In genomic region chr5:116076496-116076895, GRCh38 we compare ENCODE assay signal across 11 cellular contexts. TPM values are rescaled to one million over a fixed set of nuclear protein-coding genes. Genes with fewer than 3 reads are reported as not detected.
A peak's percentile ranks its signal among the peaks of the same experiment; 100 is the strongest.
DNase-seq lines count a peak whose midpoint lies in the region; ATAC-seq, FAIRE-seq and TF ChIP-seq lines count a peak whose summit lies in the region.
"Had no signal": no experiment of that assay in that cellular context is flagged by ENCODE, and none has a peak within 500 bp of the region (broad histone marks: within the 10 kb centered on the region; RNA-seq: fewer than 3 reads in every experiment).

No MANE protein-coding gene starts in this region.

- H3K27me3 Mint-ChIP-seq in HFFc6 (ENCODE audit: insufficient read depth): no peaks in the 10 kb centered on the region; the same call in 1 of the 2 replicates

- WGBS in GM12878 (ENCODE audit: insufficient coverage, insufficient replicate concordance, low lambda C conversion rate, missing lambda C conversion rate): 0% methylated on average over 1 of the region's 1 CpG
- 76 to 81% methylated on average over 1 of the region's 1 CpG for WGBS in tibial nerve, 2 donors

- no peaks in the 10 kb centered on the region for H4K20me1 ChIP-seq in GM12878 (ENCODE audit: control insufficient read depth, insufficient read depth)

- no peak overlapping the region for H3K4me3 Mint-ChIP-seq in HFFc6

- no peak for TF ChIP-seq CTCF in GM12878 (IDR thresholded peaks at IDR 0.05 in 2 of 3, conservative IDR thresholded peaks at IDR 0.05 in 1 of 3; ENCODE audit: control insufficient read depth in 2 of 3, extremely low read depth in 1 of 3, insufficient read depth in 1 of 3, low read depth in 3 of 3, low read length in 3 of 3)
- no peak for TF ChIP-seq CTCF in HFFc6 (IDR thresholded peaks at IDR 0.05)
- TF ChIP-seq CTCF in tibial nerve (IDR thresholded peaks at IDR 0.05): no peak

- POLR2A ChIA-PET in GM12878 (lab: Charles Lee): interaction anchor here (1.1 to 1.3 kb wide), 4 partner anchors 8 to 297 kb away, joined by 3 to 4 read pairs (median 4); partner anchors contain the start of genes ATG12 and COMMD10

- H3K27ac ChIP-seq in GM12878 (ENCODE audit: control insufficient read depth, insufficient read depth) (no peak overlapping the region), tibial nerve (no peak overlapping the region)
- no peak overlapping the region for H3K27ac ChIP-seq in effector memory CD4-positive, alpha-beta T cell (ENCODE audit: insufficient read depth, low read length, poor library complexity, severe bottlenecking)
- H3K27ac ChIP-seq: cardiac muscle cell had no signal

- peak in 1 of 2 experiments; percentile 60; a peak in 2 of 4 replicates for TF ChIP-seq EP300 in GM12878 (IDR thresholded peaks at IDR 0.05; ENCODE audit: borderline replicate concordance in 1 of 2, control insufficient read depth in 1 of 2, low read depth in 2 of 2, low read length in 2 of 2)
- TF ChIP-seq EP300 in tibial nerve (IDR thresholded peaks at IDR 0.05): no peak

- RAD21 ChIA-PET in GM12878 (lab: Charles Lee; ENCODE audit: unreplicated experiment): interaction anchor here (0.6 to 1.8 kb wide), 24 partner anchors 8 to 502 kb away, joined by 3 to 8 read pairs (median 4); partner anchors contain the start of genes AP3S1, ARL14EPL, ATG12 and SEMA6A

- H3K9me3 ChIP-seq in GM12878 (replicated peaks; ENCODE audit: control insufficient read depth, insufficient read depth, low read length) (no peaks in the 10 kb centered on the region), tibial nerve (no peaks in the 10 kb centered on the region)
- H3K9me3 ChIP-seq in effector memory CD4-positive, alpha-beta T cell (ENCODE audit: control insufficient read depth, low read length): no peaks in the 10 kb centered on the region

- no peaks in the 10 kb centered on the region for H3K4me1 Mint-ChIP-seq in HFFc6 (ENCODE audit: low read depth)

- H3K4me1 ChIP-seq in GM12878 (ENCODE audit: control insufficient read depth, insufficient read depth, low read length): peaks cover 18% of the 10 kb centered on the region
- H3K4me1 ChIP-seq in effector memory CD4-positive, alpha-beta T cell (ENCODE audit: control insufficient read depth, insufficient read depth, low read length, poor library complexity, severe bottlenecking): no peaks in the 10 kb centered on the region
- no peaks in the 10 kb centered on the region for H3K4me1 ChIP-seq in tibial nerve

- no peaks in the 10 kb centered on the region for H3K36me3 Mint-ChIP-seq in HFFc6 (ENCODE audit: low read depth)

- peak overlapping the region; percentile 50; the same call in 1 of the 2 replicates for H3K4me2 ChIP-seq in GM12878 (ENCODE audit: control insufficient read depth, insufficient read depth)

- H3K27ac Mint-ChIP-seq in HFFc6: no peak overlapping the region

- peak; percentile 95 for FAIRE-seq in GM12878 (lab: Jason Lieb, UNC)

- H3K9me3 Mint-ChIP-seq in HFFc6: no peaks in the 10 kb centered on the region

- no peak for TF ChIP-seq POLR2A in GM18505 (IDR thresholded peaks at IDR 0.05; ENCODE audit: borderline replicate concordance, extremely low read depth, insufficient read depth, insufficient read length)
- no peak for TF ChIP-seq POLR2A in GM12878 (IDR thresholded peaks at IDR 0.05; ENCODE audit: low read depth, low read length)
- TF ChIP-seq POLR2A in tibial nerve (IDR thresholded peaks at IDR 0.05): no peak

- no peak for TF ChIP-seq RAD21 in GM12878 (IDR thresholded peaks at IDR 0.05; ENCODE audit: insufficient read depth, low read depth, low read length)

- H3K27me3 ChIP-seq in GM12878 (replicated peaks in 1 of 2; ENCODE audit: control insufficient read depth in 2 of 2, insufficient read depth in 2 of 2, low read length in 1 of 2): no peaks in the 10 kb centered on the region
- no peaks in the 10 kb centered on the region for H3K27me3 ChIP-seq in effector memory CD4-positive, alpha-beta T cell (replicated peaks; ENCODE audit: control insufficient read depth, insufficient read depth, low read length, poor library complexity, severe bottlenecking)
- no peaks in the 10 kb centered on the region for H3K27me3 ChIP-seq in tibial nerve
- H3K27me3 ChIP-seq: cardiac muscle cell had no signal

- H3K4me3 ChIP-seq in GM12878 (no peak overlapping the region), tibial nerve (no peak overlapping the region)
- no peak overlapping the region for H3K4me3 ChIP-seq in effector memory CD4-positive, alpha-beta T cell (ENCODE audit: insufficient read depth, low read depth, low read length, poor library complexity, severe bottlenecking)
- H3K4me3 ChIP-seq: cardiac muscle cell had no signal

- H3K9ac ChIP-seq in GM12878 (ENCODE audit: control insufficient read depth, insufficient read depth, low read length): no peak overlapping the region

- H3K36me3 ChIP-seq in GM12878 (ENCODE audit: control insufficient read depth in 2 of 2, insufficient read depth in 2 of 2, low read length in 1 of 2): no peaks in the 10 kb centered on the region
- H3K36me3 ChIP-seq in effector memory CD4-positive, alpha-beta T cell (ENCODE audit: control insufficient read depth, insufficient read depth, low read length): no peaks in the 10 kb centered on the region
- H3K36me3 ChIP-seq in tibial nerve: peaks cover 0 to 15% (median 0%) of the 10 kb centered on the region in 3 donors
- H3K36me3 ChIP-seq: cardiac muscle cell had no signal

- intact Hi-C loops in GM12878 (cut with micrococcal nuclease; ENCODE audit: unreplicated experiment): loop anchor here (10.0 kb wide), 1 partner anchor 532 kb away; the partner anchor contains the start of gene FEM1C

- H3K79me2 ChIP-seq in GM12878 (ENCODE audit: control insufficient read depth, insufficient read depth, low read length): no peaks in the 10 kb centered on the region

- SMC1A ChIA-PET in GM12878 (lab: Charles Lee; ENCODE audit: uncharacterized antibody, unreplicated experiment): interaction anchor here (0.6 to 1.9 kb wide), 24 partner anchors 8 to 784 kb away, joined by 3 to 12 read pairs (median 4); partner anchors contain the start of genes ARL14EPL and COMMD10

- peak; percentile 79 for DNase-seq in GM12878 (ENCODE audit: low read depth, low spot score)
- DNase-seq in HFFc6: no peak
- no peak for DNase-seq in DMS153 (lab: John Stamatoyannopoulos, UW)
- DNase-seq in effector memory CD4-positive, alpha-beta T cell: no peak
- DNase-seq in tibial nerve (ENCODE audit: low spot score in 2 of 2): no peak
- DNase-seq: SHP77 treated with DMSO at 0.1 percent for 48 hours had no signal

- peak; percentile 98 for ATAC-seq in GM18505 (IDR thresholded peaks at IDR 0.05; ENCODE audit: unreplicated experiment)
- peak; percentile 99 for ATAC-seq in GM21360 (IDR thresholded peaks at IDR 0.05; ENCODE audit: unreplicated experiment)
- ATAC-seq in HG03354 (IDR thresholded peaks at IDR 0.05; ENCODE audit: poor library complexity, severe bottlenecking, unreplicated experiment): peak; percentile 99
- peak; percentile 98 for ATAC-seq in GM12878

- BruUV-seq in GM12878 (replicated peaks; lab: Mats Ljungman, UMichigan): no TSS peak

- in situ Hi-C loops in GM12878 (cut with MboI): no loop called here

- no peak overlapping the region for H2AFZ ChIP-seq in GM12878 (ENCODE audit: control insufficient read depth, low read depth, low read length)

- CTCF ChIA-PET in GM12878 (lab: Yijun Ruan, JAX): interaction anchor here (0.7 to 1.8 kb wide), 15 partner anchors 8 to 445 kb away, joined by 3 to 7 read pairs (median 4); partner anchors contain the start of gene COMMD10

TF ChIP-seq in GM12878, 131 proteins besides CTCF, POLR2A, EP300 and RAD21 (continues in another document):
- 0 out of 4 replicates have a peak, but pooled peaks of 1 of the 2 experiments have one; percentile 14 for TF ChIP-seq BHLHE40 (IDR thresholded peaks at IDR 0.05; ENCODE audit: borderline replicate concordance in 1 of 2, low read depth in 2 of 2, low read length in 1 of 2)

RNA-seq across cellular contexts. Expression of gene COMMD10, which starts 8.3 kb away (rescaled TPM):
- total RNA-seq in GM12878 (2013; cell fraction: nucleolus; rRNA removed): 134 and 157 TPM in 2 replicates
- 26.0 and 32.3 TPM in 2 replicates for total RNA-seq in GM12878 (2014; rRNA removed)
- total RNA-seq in GM12878 (2014; rRNA removed; fragmentation: Illumina TruSeq; extraction: Trizol): 22.7 and 23.3 TPM in 2 replicates
- total RNA-seq in GM12878 (2021): 17.0 and 19.6 TPM in 2 replicates
- polyA plus RNA-seq in GM12878 (2011; ENCODE audit: low read depth): 9.7 TPM
- 30.1 and 45.6 TPM in 2 replicates for polyA plus RNA-seq in GM12878 (2011; rRNA removed)
- 9.2 and 12.1 TPM in 2 replicates for polyA plus RNA-seq in GM12878 (2011; cell fraction: cytosol; rRNA removed)
- polyA plus RNA-seq in GM12878 (2011; cell fraction: nucleus; rRNA removed): 26.8 and 33.9 TPM in 2 replicates
- polyA plus RNA-seq in GM12878 (2012): 13.2 and 16.9 TPM in 2 replicates
- 23.7 and 31.0 TPM in 2 replicates for polyA plus RNA-seq in GM12878 (2014; fragmentation: Illumina TruSeq; extraction: Trizol)
- 10 to 100 TPM; 57.7 to 98.7 TPM for polyA plus RNA-seq in GM12878 (2014; fragmentation: Nextera tagmentation; extraction: Ambion mirVana)
- 15.4 and 19.8 TPM in 2 replicates for polyA plus RNA-seq in GM12878 (2014; rRNA removed)
- polyA plus RNA-seq in GM12878 (2016; fragmentation: Nextera tagmentation; extraction: Ambion mirVana): 10 to 100 TPM; 37.4 to 37.8 TPM
- polyA minus RNA-seq in GM12878 (2011; rRNA and poly(A)+ RNA removed): 34.3 and 35.2 TPM in 2 replicates
- polyA minus RNA-seq in GM12878 (2011; cell fraction: cytosol; rRNA and poly(A)+ RNA removed): 11.4 and 12.2 TPM in 2 replicates
- polyA minus RNA-seq in GM12878 (2011; cell fraction: nucleus; rRNA and poly(A)+ RNA removed): 48.8 and 72.3 TPM in 2 replicates
- total RNA-seq in HFFc6 (2021; fragmentation: NEBNext Ultra II Directional; extraction: Animal tissue kit (Norgen Biotek cat#: 25700)): 10 to 100 TPM; 19.0 to 25.0 (median 22.0) TPM
- 10 to 100 TPM; 15.3 to 38.1 (median 20.0) TPM for total RNA-seq in tibial nerve

RNA-seq across cellular contexts. Expression of gene ARL14EPL, which starts 44.2 kb away (rescaled TPM):
- not detected in 2 replicates for total RNA-seq in GM12878 (2013; cell fraction: nucleolus; rRNA removed)
- total RNA-seq in GM12878 (2014; rRNA removed) (not detected in 2 replicates), GM12878 (2014; rRNA removed; fragmentation: Illumina TruSeq; extraction: Trizol) (not detected in 2 replicates), GM12878 (2021) (not detected in 2 replicates), tibial nerve (under 1 TPM in 1 of 4 donors, not detected in 3; 0.21 TPM)
- not detected for polyA plus RNA-seq in GM12878 (2011; ENCODE audit: low read depth)
- polyA plus RNA-seq in GM12878 (2011; rRNA removed) (0.08 and 0.09 TPM in 2 replicates), GM12878 (2014; fragmentation: Illumina TruSeq; extraction: Trizol) (not detected in 2 replicates), GM12878 (2014; fragmentation: Nextera tagmentation; extraction: Ambion mirVana) (not detected), GM12878 (2014; rRNA removed) (not detected in 2 replicates), GM12878 (2016; fragmentation: Nextera tagmentation; extraction: Ambion mirVana) (not detected)
- 0.13 TPM in 1 of 2 replicates, not detected in the other for polyA plus RNA-seq in GM12878 (2011; cell fraction: cytosol; rRNA removed)
- polyA plus RNA-seq in GM12878 (2011; cell fraction: nucleus; rRNA removed): not detected in 2 replicates
- not detected in 2 replicates for polyA plus RNA-seq in GM12878 (2012)
- polyA minus RNA-seq in GM12878 (2011; rRNA and poly(A)+ RNA removed): not detected in 2 replicates
- not detected in 2 replicates for polyA minus RNA-seq in GM12878 (2011; cell fraction: cytosol; rRNA and poly(A)+ RNA removed)
- polyA minus RNA-seq in GM12878 (2011; cell fraction: nucleus; rRNA and poly(A)+ RNA removed): not detected in 2 replicates
- not detected for total RNA-seq in HFFc6 (2021; fragmentation: NEBNext Ultra II Directional; extraction: Animal tissue kit (Norgen Biotek cat#: 25700))
- total RNA-seq: cardiac muscle cell, mononuclear cell had no signal
- polyA plus RNA-seq: cardiac muscle cell had no signal
